ENCODE assay signal across 34 cellular contexts in the genomic region with DNA sequence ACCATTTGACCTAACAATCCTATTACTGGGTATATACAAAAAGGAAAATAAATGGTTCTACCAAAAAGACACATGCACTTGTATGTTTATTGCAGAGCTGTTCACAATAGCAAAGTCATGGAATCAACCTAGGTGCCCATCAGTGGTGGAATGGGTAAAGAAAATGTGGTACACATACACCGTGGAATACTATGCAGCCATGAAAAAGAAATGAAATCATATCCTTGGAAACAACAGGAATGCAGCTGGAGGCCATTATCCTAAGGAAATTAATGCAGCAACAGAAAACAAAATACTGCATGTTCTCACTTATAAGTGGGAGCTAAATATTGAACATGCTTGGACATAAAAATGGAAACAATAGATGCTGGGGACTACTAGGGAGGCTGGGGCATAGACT.
"Had no signal": no experiment of that assay in that cellular context is flagged by ENCODE, and none has a peak within 500 bp of the region (broad histone marks: within the 10 kb centered on the region; RNA-seq: fewer than 3 reads in every experiment).

No MANE protein-coding gene starts in this region.

- H3K36me3 ChIP-seq: MG63 had no signal

- H3K4me3 ChIP-seq: MG63 had no signal

- H3K27me3 ChIP-seq: MG63 had no signal

- DNase-seq: Kasumi-1, MG63, MM.1S, MV-4-11, NCI-H1048, NCI-H1092, NCI-H1092 treated with DMSO at 0.1 percent for 48 hours, NCI-H1105, NCI-H1105 treated with DMSO at 0.1 percent for 48 hours, NCI-H1417, NCI-H1417 treated with DMSO at 0.1 percent for 48 hours, NCI-H1436, NCI-H1436 treated with DMSO at 0.1 percent for 48 hours, NCI-H146, NCI-H1694, NCI-H1694 treated with DMSO at 0.1 percent for 48 hours, NCI-H187, NCI-H187 treated with DMSO at 0.1 percent for 48 hours, NCI-H1930, NCI-H2029, NCI-H2029 treated with DMSO at 0.1 percent for 48 hours, NCI-H2081, NCI-H2081 treated with DMSO at 0.1 percent for 48 hours, NCI-H2107, NCI-H2171, NCI-H2171 treated with DMSO at 0.1 percent for 48 hours, NCI-H2227 treated with DMSO at 0.1 percent for 48 hours, NCI-H226, NCI-H345, NCI-H446, NCI-H446 treated with DMSO at 0.1 percent for 48 hours, NCI-H510A, NCI-H510A treated with DMSO at 0.1 percent for 48 hours, NCI-H524 had no signal
